1 cellular context compared by ENCODE assay signal in genomic region chr22:38792833-38793232, GRCh38.
TF ChIP-seq lines count a peak whose summit lies in the region.

No MANE protein-coding gene starts in this region.

TF ChIP-seq in GM12878, 131 proteins besides CTCF, POLR2A, EP300 and RAD21:
- TF ChIP-seq PKNOX1 (IDR thresholded peaks at IDR 0.05) = no peak
- TF ChIP-seq CBX3 (IDR thresholded peaks at IDR 0.05; ENCODE audit: borderline replicate concordance, low read depth) = no peak
- no peak for TF ChIP-seq WRNIP1 (IDR thresholded peaks at IDR 0.05; ENCODE audit: borderline replicate concordance, low read depth, low read length)
